ENCODE assay signal across 8 cellular contexts in genomic region chr10:4656576-4657194, GRCh38.
DNase-seq lines count a peak whose midpoint lies in the region; ATAC-seq and TF ChIP-seq lines count a peak whose summit lies in the region.

No MANE protein-coding gene starts in this region.

- no peak overlapping the region for H3K27ac ChIP-seq in HL-60 (replicated peaks)

- no peak overlapping the region for H3K4me3 ChIP-seq in HL-60 (replicated peaks; ENCODE audit: insufficient read depth, low read length)

- DNase-seq in DMS53 treated with DMSO at 0.1 percent for 48 hours (lab: John Stamatoyannopoulos, UW; ENCODE audit: unreplicated experiment) (peak; percentile 42), HL-60 (ENCODE audit: low read depth in 1 of 2, low spot score in 1 of 2) (no peak), RKO (ENCODE audit: low spot score) (peak; percentile 68), astrocyte of the hippocampus (ENCODE audit: low read depth, low spot score) (peak; percentile 82), hippocampal formation (lab: John Stamatoyannopoulos, UW) (peak; percentile 29 to 59), middle frontal gyrus (ENCODE audit: extremely low spot score, low spot score) (no peak)
- DNase-seq in stimulated activated CD4-positive, alpha-beta T cell treated with anti-CD3 and anti-CD28 coated beads, Interleukin-12 subunit alpha, Interleukin-12 subunit beta, amount 100 ng/mL, for 48 hours (ENCODE audit: low read depth in 2 of 3, low spot score in 1 of 3), result peak in 2 of 3 donors; percentile 18 to 27

- ATAC-seq in GM18861 (IDR thresholded peaks at IDR 0.05; ENCODE audit: unreplicated experiment), result no peak

- no peaks in the 10 kb centered on the region for H3K27me3 ChIP-seq in HL-60 (ENCODE audit: insufficient read depth, poor library complexity, severe bottlenecking)

- peak; percentile 12 for TF ChIP-seq CTCF in HL-60 (IDR thresholded peaks at IDR 0.05; ENCODE audit: insufficient read depth, low read length)

Comparison
In these comparisons a context has a peak if more than half of its experiments do, and no peak if none do; other contexts are left out.
1. DNase-seq: peak in DMS53 treated with DMSO at 0.1 percent for 48 hours (single experiment), RKO (single experiment), astrocyte of the hippocampus (single experiment), hippocampal formation (2 of 2) and stimulated activated CD4-positive, alpha-beta T cell treated with anti-CD3 and anti-CD28 coated beads, Interleukin-12 subunit alpha, Interleukin-12 subunit beta, amount 100 ng/mL, for 48 hours (2 of 3); none in HL-60 (0 of 2) and middle frontal gyrus (single experiment).